ENCODE assay signal across 16 cellular contexts in the genomic region with DNA sequence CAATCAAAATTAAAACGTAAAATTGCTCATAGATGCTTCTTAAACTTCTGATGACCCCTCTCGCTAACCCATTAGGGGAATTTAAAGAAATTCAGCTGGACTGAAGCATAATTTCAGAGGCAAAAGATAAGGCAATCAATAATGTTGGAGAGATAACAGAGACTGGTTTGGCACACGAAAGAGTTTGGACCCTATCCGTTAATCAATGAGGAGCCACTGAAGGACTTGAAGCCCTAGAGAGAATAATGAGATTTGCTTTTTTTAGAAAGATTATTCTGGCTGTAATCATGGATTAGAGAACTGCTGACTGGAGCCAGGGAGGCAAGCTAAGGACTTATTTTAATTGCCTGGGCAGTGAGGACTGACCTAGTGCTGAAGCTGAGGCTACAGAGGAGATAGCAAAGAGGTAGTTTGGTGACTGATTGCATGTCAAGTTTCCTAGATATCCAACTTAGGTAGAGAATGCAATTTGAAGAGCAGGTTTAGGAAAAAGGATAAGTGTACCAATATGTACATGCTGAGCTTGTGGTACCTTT. TPM values are rescaled to one million over a fixed set of nuclear protein-coding genes. Genes with fewer than 3 reads are reported as not detected.
"Had no signal": no experiment of that assay in that cellular context is flagged by ENCODE, and none has a peak within 500 bp of the region (broad histone marks: within the 10 kb centered on the region; RNA-seq: fewer than 3 reads in every experiment).

No MANE protein-coding gene starts in this region.

- H3K36me3 ChIP-seq: esophagus muscularis mucosa, gastrocnemius medialis, left ventricle myocardium inferior, right atrium auricular region, suprapubic skin, thyroid gland had no signal

- H3K4me1 ChIP-seq: gastrocnemius medialis, left ventricle myocardium inferior, right atrium auricular region, suprapubic skin, thyroid gland had no signal

- DNase-seq: effector memory CD4-positive, alpha-beta T cell; gastrocnemius medialis; glutamatergic neuron; islet precursor cell; left ventricle myocardium inferior; naive thymus-derived CD4-positive, alpha-beta T cell; nephron progenitor cell; small intestine; stimulated activated CD4-positive, alpha-beta T cell treated with anti-CD3 and anti-CD28 coated beads, Interleukin-2, amount 100 ng/mL, for 48 hours; stimulated activated naive CD8-positive, alpha-beta T cell treated with anti-CD3 and anti-CD28 coated beads, Interleukin-15, Interleukin-2, amounts not matched to agents 100 U/mL and 50 U/mL, for 24 hours; thyroid gland had no signal

- H3K27ac ChIP-seq: epithelial cell of prostate, esophagus muscularis mucosa, gastrocnemius medialis, left ventricle myocardium inferior, right atrium auricular region, suprapubic skin, thyroid gland had no signal

- ATAC-seq: gastrocnemius medialis; naive thymus-derived CD4-positive, alpha-beta T cell; stimulated activated naive CD8-positive, alpha-beta T cell treated with anti-CD3 and anti-CD28 coated beads, Interleukin-15, Interleukin-2, amounts not matched to agents 100 U/mL and 50 U/mL, for 24 hours had no signal

- H3K4me3 ChIP-seq: esophagus muscularis mucosa, gastrocnemius medialis, left ventricle myocardium inferior, right atrium auricular region, suprapubic skin, thyroid gland had no signal

- H3K9me3 ChIP-seq: esophagus muscularis mucosa, gastrocnemius medialis, left ventricle myocardium inferior, right atrium auricular region, suprapubic skin, thyroid gland had no signal

- FAIRE-seq: small intestine, urothelium cell line had no signal

- H3K27me3 ChIP-seq: esophagus muscularis mucosa, gastrocnemius medialis, right atrium auricular region, suprapubic skin, thyroid gland had no signal

RNA-seq across cellular contexts. Expression of a gene that starts 11.9 kb away (rescaled TPM):
- polyA plus RNA-seq: naive thymus-derived CD4-positive, alpha-beta T cell had no signal
